In the genomic region with DNA sequence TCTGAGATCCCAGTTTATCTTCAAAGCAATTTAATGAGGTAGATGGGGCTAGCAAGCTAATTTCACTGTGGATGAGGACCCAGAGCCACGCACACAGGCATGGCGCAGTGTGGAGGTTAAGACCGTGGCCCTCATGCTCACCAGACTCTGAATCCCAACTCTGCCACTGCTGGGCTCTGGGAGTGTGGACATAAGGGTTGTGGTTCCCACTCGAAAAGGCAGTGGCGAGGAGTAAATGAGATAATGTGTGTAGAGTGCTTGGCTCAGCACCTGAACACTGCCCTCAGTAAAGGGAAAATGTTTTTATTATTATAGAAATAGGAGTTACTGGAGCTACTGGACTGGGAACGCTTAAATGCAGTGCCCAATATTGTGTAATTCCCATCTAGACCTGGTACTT, we compare ENCODE assay signal across 21 cellular contexts.
"Had no signal": no experiment of that assay in that cellular context is flagged by ENCODE, and none has a peak within 500 bp of the region (broad histone marks: within the 10 kb centered on the region; RNA-seq: fewer than 3 reads in every experiment).

No MANE protein-coding gene starts in this region.

- H3K4me3 ChIP-seq: ascending aorta, body of pancreas, K562 had no signal

- H3K4me1 ChIP-seq: ascending aorta had no signal

- H3K27me3 ChIP-seq: ascending aorta, body of pancreas had no signal

- H3K9me3 ChIP-seq: ascending aorta, body of pancreas had no signal

- DNase-seq: activated CD4-positive, alpha-beta T cell treated with anti-CD3 and anti-CD28 coated beads for 4 hours; activated CD8-positive, alpha-beta memory T cell treated with anti-CD3 and anti-CD28 coated beads, Interleukin-2, amount 50 U/mL, for 48 hours; activated CD8-positive, alpha-beta T cell treated with anti-CD3 and anti-CD28 coated beads for 36 hours; activated naive CD4-positive, alpha-beta T cell; activated T-cell treated with anti-CD3 and anti-CD28 coated beads, Interleukin-2, amount 50 U/mL, for 1 hour; body of pancreas; Karpas-422; MM.1S; NCI-H1105 treated with DMSO at 0.1 percent for 48 hours; NCI-H1436 treated with DMSO at 0.1 percent for 48 hours; NCI-H2081 treated with DMSO at 0.1 percent for 48 hours; NCI-H526; NCI-H774; NK-92 treated with Interleukin-12 subunit alpha and Interleukin-12 subunit beta, amount 100 ng/mL, for 24 hours; OCI-M1; RPMI8226; SHP77 treated with DMSO at 0.1 percent for 48 hours had no signal

- H3K27ac ChIP-seq: ascending aorta had no signal

- ATAC-seq: activated CD4-positive, CD25-positive, alpha-beta regulatory T cell treated with anti-CD3 and anti-CD28 coated beads, Interleukin-2, amount 50 U/mL, for 24 hours; activated CD8-positive, alpha-beta T cell treated with anti-CD3 and anti-CD28 coated beads for 36 hours; K562; Panc1 had no signal
